ENCODE assay signal across 11 cellular contexts in the genomic region with DNA sequence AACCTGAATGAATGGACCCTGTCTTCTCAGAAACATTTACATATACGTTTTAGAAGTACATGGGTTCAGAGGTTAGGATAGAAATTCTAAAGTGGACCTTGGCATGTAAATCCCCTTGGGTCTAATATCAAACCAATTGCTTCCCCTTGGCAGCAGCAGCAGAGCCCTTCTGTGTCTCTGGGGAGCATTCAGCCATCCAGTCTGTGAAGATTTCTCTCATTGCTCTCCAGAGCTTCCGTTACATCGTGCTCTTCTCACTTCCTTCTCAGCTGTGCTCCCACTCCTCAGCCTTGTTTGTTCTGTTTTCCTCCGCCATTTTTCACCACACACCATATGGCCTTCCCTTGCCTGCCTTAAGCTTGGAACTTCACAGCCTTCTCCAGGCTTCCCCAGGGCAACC.
DNase-seq lines count a peak whose midpoint lies in the region; ATAC-seq and TF ChIP-seq lines count a peak whose summit lies in the region.
"Had no signal": no experiment of that assay in that cellular context is flagged by ENCODE, and none has a peak within 500 bp of the region (broad histone marks: within the 10 kb centered on the region; RNA-seq: fewer than 3 reads in every experiment).

No MANE protein-coding gene starts in this region.

- 0 out of 2 replicates have a peak, but pooled peaks cover 7% of the 10 kb centered on the region for H3K9me2 ChIP-seq in GM23338 (ENCODE audit: insufficient read depth)

- H3F3A ChIP-seq in GM23338 (replicated peaks; ENCODE audit: low read depth), result no peaks in the 10 kb centered on the region

- H4K20me1 ChIP-seq in GM23338 (replicated peaks; ENCODE audit: insufficient read depth), result no peaks in the 10 kb centered on the region

- H3K4me1 Mint-ChIP-seq in activated CD4-positive, alpha-beta memory T cell treated with anti-CD3 and anti-CD28 coated beads, Interleukin-2, amount 10 ng/mL, durations not matched to agents 7 days and 5 days, result peaks cover 66% of the 10 kb centered on the region
- peaks cover 60% of the 10 kb centered on the region for H3K4me1 Mint-ChIP-seq in activated CD4-positive, alpha-beta memory T cell treated with anti-CD3 and anti-CD28 coated beads for 36 hours (ENCODE audit: low read depth)
- peaks cover 5% of the 10 kb centered on the region for H3K4me1 Mint-ChIP-seq in nephron
- no peaks in the 10 kb centered on the region for H3K4me1 Mint-ChIP-seq in GM23338

- CTCF ChIA-PET in activated CD4-positive, alpha-beta memory T cell treated with anti-CD3 and anti-CD28 coated beads, Interleukin-2, amount 10 ng/mL, durations not matched to agents 7 days and 5 days (lab: Charles Lee), result no interaction called here
- CTCF ChIA-PET in activated CD4-positive, alpha-beta memory T cell treated with anti-CD3 and anti-CD28 coated beads for 36 hours (lab: Charles Lee), result interaction anchor here (1.0 kb wide), 1 partner anchor 304 kb away, joined by 4 read pairs; no protein-coding TSS in a partner anchor

- H3K4me3 Mint-ChIP-seq in activated CD4-positive, alpha-beta memory T cell treated with anti-CD3 and anti-CD28 coated beads, Interleukin-2, amount 10 ng/mL, durations not matched to agents 7 days and 5 days, result no peak overlapping the region
- H3K4me3 Mint-ChIP-seq in activated CD4-positive, alpha-beta memory T cell treated with anti-CD3 and anti-CD28 coated beads for 36 hours, result no peak overlapping the region
- H3K4me3 Mint-ChIP-seq in nephron, result no peak overlapping the region
- no peak overlapping the region for H3K4me3 Mint-ChIP-seq in GM23338

- H3K79me2 ChIP-seq in GM23338 (replicated peaks; ENCODE audit: insufficient read depth), result no peaks in the 10 kb centered on the region

- ATAC-seq in HG02759 (IDR thresholded peaks at IDR 0.05; ENCODE audit: unreplicated experiment), result peak; percentile 55
- ATAC-seq in GM23338, result no peak

- H2AFZ ChIP-seq in GM23338, result no peak overlapping the region

- no peak overlapping the region for H3K27ac ChIP-seq in tibial artery
- no peak overlapping the region for H3K27ac ChIP-seq in vagina
- H3K27ac ChIP-seq in GM23338 (ENCODE audit: low read depth), result no peak overlapping the region
- H3K27ac ChIP-seq: RWPE1 had no signal

- H3K36me3 Mint-ChIP-seq in activated CD4-positive, alpha-beta memory T cell treated with anti-CD3 and anti-CD28 coated beads, Interleukin-2, amount 10 ng/mL, durations not matched to agents 7 days and 5 days (ENCODE audit: low read depth), result peaks cover 12% of the 10 kb centered on the region
- H3K36me3 Mint-ChIP-seq in activated CD4-positive, alpha-beta memory T cell treated with anti-CD3 and anti-CD28 coated beads for 36 hours, result no peaks in the 10 kb centered on the region
- H3K36me3 Mint-ChIP-seq in nephron (ENCODE audit: low read depth) (no peaks in the 10 kb centered on the region), GM23338 (ENCODE audit: low read depth) (no peaks in the 10 kb centered on the region)

- no peaks in the 10 kb centered on the region for H3K4me1 ChIP-seq in tibial artery
- H3K4me1 ChIP-seq in vagina, result no peaks in the 10 kb centered on the region
- H3K4me1 ChIP-seq in GM23338 (ENCODE audit: insufficient read depth), result no peaks in the 10 kb centered on the region

- H3K9me3 Mint-ChIP-seq in activated CD4-positive, alpha-beta memory T cell treated with anti-CD3 and anti-CD28 coated beads, Interleukin-2, amount 10 ng/mL, durations not matched to agents 7 days and 5 days, result peaks cover 4% of the 10 kb centered on the region
- no peaks in the 10 kb centered on the region for H3K9me3 Mint-ChIP-seq in activated CD4-positive, alpha-beta memory T cell treated with anti-CD3 and anti-CD28 coated beads for 36 hours
- H3K9me3 Mint-ChIP-seq in nephron (peaks cover 3% of the 10 kb centered on the region), GM23338 (no peaks in the 10 kb centered on the region)

- DNase-seq in activated CD4-positive, alpha-beta memory T cell treated with anti-CD3 and anti-CD28 coated beads, Interleukin-2, amount 10 ng/mL, durations not matched to agents 7 days and 5 days, result no peak
- no peak for DNase-seq in activated CD4-positive, alpha-beta memory T cell treated with anti-CD3 and anti-CD28 coated beads for 36 hours
- DNase-seq in NCI-H524 (lab: John Stamatoyannopoulos, UW) (peak; percentile 35 to 60), tibial artery (no peak), vagina (ENCODE audit: extremely low spot score in 2 of 2) (no peak), GM23338 (ENCODE audit: low spot score) (no peak)
- DNase-seq: NCI-H1105 treated with DMSO at 0.1 percent for 48 hours had no signal

- peak overlapping the region; percentile 83 for H3K27ac Mint-ChIP-seq in activated CD4-positive, alpha-beta memory T cell treated with anti-CD3 and anti-CD28 coated beads, Interleukin-2, amount 10 ng/mL, durations not matched to agents 7 days and 5 days
- H3K27ac Mint-ChIP-seq in activated CD4-positive, alpha-beta memory T cell treated with anti-CD3 and anti-CD28 coated beads for 36 hours, result no peak overlapping the region
- H3K27ac Mint-ChIP-seq in nephron (peak overlapping the region in 2 of 3 experiments; percentile 6 to 28), GM23338 (no peak overlapping the region)

- TF ChIP-seq POLR2A in vagina (IDR thresholded peaks at IDR 0.05), result no peak

- no peaks in the 10 kb centered on the region for H3K27me3 ChIP-seq in tibial artery
- no peaks in the 10 kb centered on the region for H3K27me3 ChIP-seq in vagina
- H3K27me3 ChIP-seq in GM23338 (ENCODE audit: insufficient read depth), result no peaks in the 10 kb centered on the region

- intact Hi-C loops in activated CD4-positive, alpha-beta memory T cell treated with anti-CD3 and anti-CD28 coated beads for 36 hours (cut with micrococcal nuclease), result loop anchor here (5.0 to 10.0 kb wide), 4 partner anchors 90 to 650 kb away; a partner anchor contains a TSS
- intact Hi-C loops in tibial artery (cut with DNase I; ENCODE audit: low total_unique reads), result no loop called here
- intact Hi-C loops in vagina (cut with DNase I), result no loop called here

- TF ChIP-seq CTCF in nephron (IDR thresholded peaks at IDR 0.05; ENCODE audit: unreplicated experiment in 3 of 3), result no peak
- TF ChIP-seq CTCF in tibial artery (IDR thresholded peaks at IDR 0.05), result no peak
- TF ChIP-seq CTCF in vagina (IDR thresholded peaks at IDR 0.05), result no peak
- TF ChIP-seq CTCF in GM23338 (conservative IDR thresholded peaks at IDR 0.05; ENCODE audit: low read depth in 2 of 2), result no peak

- H3K27me3 Mint-ChIP-seq in activated CD4-positive, alpha-beta memory T cell treated with anti-CD3 and anti-CD28 coated beads, Interleukin-2, amount 10 ng/mL, durations not matched to agents 7 days and 5 days, result no peaks in the 10 kb centered on the region
- no peaks in the 10 kb centered on the region for H3K27me3 Mint-ChIP-seq in activated CD4-positive, alpha-beta memory T cell treated with anti-CD3 and anti-CD28 coated beads for 36 hours
- no peaks in the 10 kb centered on the region for H3K27me3 Mint-ChIP-seq in nephron (ENCODE audit: low read depth)
- peaks cover 2% of the 10 kb centered on the region for H3K27me3 Mint-ChIP-seq in GM23338 (ENCODE audit: insufficient read depth, low read depth, poor library complexity)

- H3K4me3 ChIP-seq in tibial artery (no peak overlapping the region), vagina (no peak overlapping the region), GM23338 (no peak overlapping the region)
- H3K4me3 ChIP-seq: skin epidermis had no signal

- POLR2A ChIA-PET in activated CD4-positive, alpha-beta memory T cell treated with anti-CD3 and anti-CD28 coated beads, Interleukin-2, amount 10 ng/mL, durations not matched to agents 7 days and 5 days (lab: Charles Lee), result interaction anchor here (0.8 kb wide), 1 partner anchor 10 kb away, joined by 3 read pairs; no protein-coding TSS in a partner anchor
- POLR2A ChIA-PET in activated CD4-positive, alpha-beta memory T cell treated with anti-CD3 and anti-CD28 coated beads for 36 hours (lab: Charles Lee), result no interaction called here

- H3K9me3 ChIP-seq in tibial artery, result no peaks in the 10 kb centered on the region
- no peaks in the 10 kb centered on the region for H3K9me3 ChIP-seq in vagina

- H3K36me3 ChIP-seq in tibial artery (no peaks in the 10 kb centered on the region), vagina (no peaks in the 10 kb centered on the region), GM23338 (ENCODE audit: insufficient read depth) (no peaks in the 10 kb centered on the region)

- H3K4me2 ChIP-seq in GM23338, result no peak overlapping the region

TF ChIP-seq in GM23338, 12 proteins besides CTCF, POLR2A, EP300 and RAD21 (continues in another document):
- no peak for TF ChIP-seq JUNB (IDR thresholded peaks at IDR 0.05; ENCODE audit: unreplicated experiment)
- no peak for TF ChIP-seq STAT1 (IDR thresholded peaks at IDR 0.05; ENCODE audit: unreplicated experiment)
- no peak for TF ChIP-seq EZH2 (IDR thresholded peaks at IDR 0.05; ENCODE audit: low read depth, unreplicated experiment)
- TF ChIP-seq NANOG (IDR thresholded peaks at IDR 0.05; ENCODE audit: borderline replicate concordance), result no peak
- no peak for TF ChIP-seq POLR2AphosphoS5 (IDR thresholded peaks at IDR 0.05; ENCODE audit: low read depth)
- TF ChIP-seq, protein P1, sequence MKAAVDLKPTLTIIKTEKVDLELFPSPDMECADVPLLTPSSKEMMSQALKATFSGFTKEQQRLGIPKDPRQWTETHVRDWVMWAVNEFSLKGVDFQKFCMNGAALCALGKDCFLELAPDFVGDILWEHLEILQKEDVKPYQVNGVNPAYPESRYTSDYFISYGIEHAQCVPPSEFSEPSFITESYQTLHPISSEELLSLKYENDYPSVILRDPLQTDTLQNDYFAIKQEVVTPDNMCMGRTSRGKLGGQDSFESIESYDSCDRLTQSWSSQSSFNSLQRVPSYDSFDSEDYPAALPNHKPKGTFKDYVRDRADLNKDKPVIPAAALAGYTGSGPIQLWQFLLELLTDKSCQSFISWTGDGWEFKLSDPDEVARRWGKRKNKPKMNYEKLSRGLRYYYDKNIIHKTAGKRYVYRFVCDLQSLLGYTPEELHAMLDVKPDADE (IDR thresholded peaks at IDR 0.05), result no peak
- TF ChIP-seq ZNF114 (CRISPR knock-in tag; IDR thresholded peaks at IDR 0.05), result no peak

Comparison
In these comparisons a context has a peak if more than half of its experiments do, and no peak if none do; other contexts are left out.
1. H3K27ac Mint-ChIP-seq: peak in activated CD4-positive, alpha-beta memory T cell treated with anti-CD3 and anti-CD28 coated beads, Interleukin-2, amount 10 ng/mL, durations not matched to agents 7 days and 5 days (single experiment) and nephron (2 of 3); none in activated CD4-positive, alpha-beta memory T cell treated with anti-CD3 and anti-CD28 coated beads for 36 hours (single experiment) and GM23338 (single experiment).
2. DNase-seq: peak in NCI-H524 (2 of 2); none in activated CD4-positive, alpha-beta memory T cell treated with anti-CD3 and anti-CD28 coated beads, Interleukin-2, amount 10 ng/mL, durations not matched to agents 7 days and 5 days (single experiment), activated CD4-positive, alpha-beta memory T cell treated with anti-CD3 and anti-CD28 coated beads for 36 hours (single experiment), tibial artery (0 of 2), vagina (0 of 2) and GM23338 (single experiment).